In the genomic region with DNA sequence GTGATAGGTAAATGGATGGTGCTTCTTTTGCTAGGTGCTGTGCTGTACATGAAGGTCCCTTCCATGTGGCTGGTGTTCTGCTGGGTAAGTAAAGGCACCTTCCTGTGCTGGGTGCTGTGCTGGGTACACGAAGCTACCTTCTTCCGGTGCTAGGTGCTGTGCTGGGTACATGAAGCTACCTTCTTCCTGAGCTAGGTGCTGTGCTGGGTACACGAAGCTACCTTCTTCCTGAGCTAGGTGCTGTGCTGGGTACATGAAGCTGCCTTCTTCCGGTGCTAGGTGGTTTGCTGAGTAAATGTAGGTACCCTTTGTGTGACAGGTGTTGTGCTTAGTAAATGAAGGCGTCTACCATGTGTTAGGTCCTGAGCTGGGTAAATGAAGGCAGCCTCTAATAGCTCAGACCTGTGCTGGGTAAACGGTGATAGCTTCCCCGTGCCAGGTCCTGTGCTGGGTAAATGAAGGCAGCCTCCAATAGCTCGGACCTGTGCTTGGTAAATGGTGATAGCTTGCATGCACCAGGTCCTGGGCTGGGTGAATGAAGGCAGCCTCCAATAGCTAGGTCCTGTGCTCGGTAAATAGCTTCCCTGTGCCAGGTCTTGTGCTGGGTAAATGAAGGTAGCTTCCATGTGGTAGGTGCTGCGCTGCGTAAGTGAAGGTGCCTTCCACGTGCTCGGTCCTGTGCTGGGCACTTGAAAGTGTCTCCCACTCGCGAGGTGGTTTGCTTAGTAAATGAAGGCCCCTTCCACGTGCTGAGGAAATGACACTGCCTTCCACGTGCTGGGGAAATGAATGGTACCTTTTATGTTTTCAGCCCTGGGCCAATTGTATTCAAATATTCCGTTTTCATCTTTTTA, we compare ENCODE assay signal across 23 cellular contexts.
"Had no signal": no experiment of that assay in that cellular context is flagged by ENCODE, and none has a peak within 500 bp of the region (broad histone marks: within the 10 kb centered on the region; RNA-seq: fewer than 3 reads in every experiment).

No MANE protein-coding gene starts in this region.

- H3K27me3 Mint-ChIP-seq: activated CD4-positive, alpha-beta T cell treated with anti-CD3 and anti-CD28 coated beads, Interleukin-2, amount 10 ng/mL, durations not matched to agents 7 days and 5 days; dendritic cell treated with granulocyte-macrophage colony-stimulating factor and Interleukin-4, amounts not matched to agents 40 ng/mL and 50 ng/mL, for 4 days; effector memory CD8-positive, alpha-beta T cell had no signal

- H3K4me1 Mint-ChIP-seq: activated CD4-positive, alpha-beta T cell treated with anti-CD3 and anti-CD28 coated beads, Interleukin-2, amount 10 ng/mL, durations not matched to agents 7 days and 5 days; neural crest cell had no signal

- H3K9me3 Mint-ChIP-seq: effector memory CD8-positive, alpha-beta T cell; stimulated activated effector memory CD8-positive, alpha-beta T cell treated with anti-CD3 and anti-CD28 coated beads, Interleukin-12 subunit alpha, Interleukin-12 subunit beta, amount 100 ng/mL, for 72 hours; T-cell had no signal

- H3K4me1 ChIP-seq: adrenal gland, breast epithelium, psoas muscle had no signal

- H3K4me3 Mint-ChIP-seq: activated CD4-positive, alpha-beta T cell treated with anti-CD3 and anti-CD28 coated beads, Interleukin-2, amount 10 ng/mL, durations not matched to agents 7 days and 5 days; activated CD8-positive, alpha-beta T cell treated with anti-CD3 and anti-CD28 coated beads, Interleukin-2, amount 10 ng/mL, durations not matched to agents 7 days and 5 days; activated T-helper 1 cell treated with anti-CD3 and anti-CD28 coated beads, Interleukin-12 subunit alpha, Interleukin-12 subunit beta, Interleukin-2, Interleukin-4 antibody, amounts not matched to agents 30 ng/mL and 10 ng/mL and 1 ng/mL, durations not matched to agents 14 hours and 24 hours and 36 hours; dendritic cell treated with granulocyte-macrophage colony-stimulating factor and Interleukin-4, amounts not matched to agents 40 ng/mL and 50 ng/mL, for 4 days; effector memory CD8-positive, alpha-beta T cell; neural crest cell; stimulated activated effector memory CD8-positive, alpha-beta T cell treated with anti-CD3 and anti-CD28 coated beads, Interleukin-12 subunit alpha, Interleukin-12 subunit beta, amount 100 ng/mL, for 72 hours; T-cell had no signal

- H3K27ac Mint-ChIP-seq: activated CD4-positive, alpha-beta T cell treated with anti-CD3 and anti-CD28 coated beads, Interleukin-2, amount 10 ng/mL, durations not matched to agents 7 days and 5 days; activated CD8-positive, alpha-beta T cell treated with anti-CD3 and anti-CD28 coated beads, Interleukin-2, amount 10 ng/mL, durations not matched to agents 7 days and 5 days; activated naive CD4-positive, alpha-beta T cell treated with anti-CD3 and anti-CD28 coated beads, Interleukin-2, amount 50 U/mL, for 72 hours; activated T-helper 1 cell treated with anti-CD3 and anti-CD28 coated beads, Interleukin-12 subunit alpha, Interleukin-12 subunit beta, Interleukin-2, Interleukin-4 antibody, amounts not matched to agents 30 ng/mL and 10 ng/mL and 1 ng/mL, durations not matched to agents 14 hours and 24 hours and 36 hours; dendritic cell treated with granulocyte-macrophage colony-stimulating factor and Interleukin-4, amounts not matched to agents 40 ng/mL and 50 ng/mL, for 4 days; stimulated activated effector memory CD8-positive, alpha-beta T cell treated with anti-CD3 and anti-CD28 coated beads, Interleukin-12 subunit alpha, Interleukin-12 subunit beta, amount 100 ng/mL, for 72 hours; T-cell had no signal

- H3K27ac ChIP-seq: adrenal gland, breast epithelium, ovary, psoas muscle, thoracic aorta, upper lobe of right lung had no signal

- H3K36me3 ChIP-seq: adrenal gland, breast epithelium, ovary, thoracic aorta, upper lobe of right lung had no signal

- H3K4me3 ChIP-seq: adrenal gland, breast epithelium, ovary, psoas muscle, thoracic aorta, upper lobe of right lung had no signal

- H3K27me3 ChIP-seq: adrenal gland, breast epithelium, ovary, upper lobe of right lung had no signal

- ATAC-seq: activated CD4-positive, CD25-positive, alpha-beta regulatory T cell treated with anti-CD3 and anti-CD28 coated beads, Interleukin-2, amount 50 U/mL, for 24 hours; activated CD8-positive, alpha-beta T cell treated with anti-CD3 and anti-CD28 coated beads, Interleukin-2, amount 10 ng/mL, durations not matched to agents 7 days and 5 days; activated naive CD4-positive, alpha-beta T cell treated with anti-CD3 and anti-CD28 coated beads, Interleukin-2, amount 50 U/mL, for 72 hours; effector memory CD8-positive, alpha-beta T cell; right cardiac atrium; SK-N-SH treated with all-trans-retinoic acid at 6 μM for 48 hours; T-cell; upper lobe of right lung had no signal

- H3K9me3 ChIP-seq: adrenal gland, ovary, psoas muscle, thoracic aorta, upper lobe of right lung had no signal

- DNase-seq: activated CD4-positive, alpha-beta T cell treated with anti-CD3 and anti-CD28 coated beads, Interleukin-2, amount 10 ng/mL, durations not matched to agents 7 days and 5 days; activated CD8-positive, alpha-beta T cell treated with anti-CD3 and anti-CD28 coated beads, Interleukin-2, amount 10 ng/mL, durations not matched to agents 7 days and 5 days; activated gamma-delta T cell treated with Interleukin-2 at 50 U/mL for 16 hours; effector memory CD8-positive, alpha-beta T cell; hippocampal formation; mammary epithelial cell; ovary; psoas muscle; right cardiac atrium; small intestine; stimulated activated CD4-positive, alpha-beta T cell treated with anti-CD3 and anti-CD28 coated beads, Interleukin-4, amount 100 ng/mL, for 1 hour; T-cell; upper lobe of right lung had no signal

- H3K36me3 Mint-ChIP-seq: activated naive CD4-positive, alpha-beta T cell treated with anti-CD3 and anti-CD28 coated beads, Interleukin-2, amount 50 U/mL, for 72 hours; stimulated activated effector memory CD8-positive, alpha-beta T cell treated with anti-CD3 and anti-CD28 coated beads, Interleukin-12 subunit alpha, Interleukin-12 subunit beta, amount 100 ng/mL, for 72 hours; T-cell had no signal
